Comparison of ENCODE assay signal across 20 cellular contexts in the genomic region with DNA sequence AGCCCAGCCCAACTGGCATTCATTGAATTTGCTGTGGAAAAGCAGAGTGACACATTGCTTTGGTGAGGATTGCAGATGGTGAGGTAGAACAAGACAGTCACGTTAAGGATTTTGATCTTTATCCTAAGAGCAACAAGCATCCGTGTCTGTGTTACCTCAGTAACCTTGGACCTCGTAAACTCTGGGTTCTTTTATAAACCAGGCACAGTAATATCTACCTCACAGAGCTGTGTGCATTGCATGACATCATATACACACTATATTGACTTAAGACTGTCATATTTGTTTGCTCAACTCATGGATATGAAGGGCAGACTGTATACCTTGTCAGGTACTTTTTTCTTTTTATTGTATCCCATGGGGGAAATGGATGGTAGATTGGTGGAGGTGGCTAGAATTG.
DNase-seq lines count a peak whose midpoint lies in the region.
"Had no signal": no experiment of that assay in that cellular context is flagged by ENCODE, and none has a peak within 500 bp of the region (broad histone marks: within the 10 kb centered on the region; RNA-seq: fewer than 3 reads in every experiment).

No MANE protein-coding gene starts in this region.

- H3K27ac ChIP-seq in KOPT-K1 (ENCODE audit: low read depth, low read length, poor library complexity, severe bottlenecking) (peak overlapping the region; percentile 97), mucosa of rectum (ENCODE audit: low read depth in 2 of 2, low read length in 2 of 2) (peak overlapping the region; percentile 73 to 75)
- H3K27ac ChIP-seq: BLaER1, brain microvascular endothelial cell, thoracic aorta, WERI-Rb-1 had no signal

- H3K36me3 ChIP-seq in KOPT-K1 (ENCODE audit: insufficient read depth, low read length) (no peaks in the 10 kb centered on the region), mucosa of rectum (ENCODE audit: control insufficient read depth in 2 of 2, insufficient read depth in 2 of 2, low read length in 2 of 2) (no peaks in the 10 kb centered on the region)
- H3K36me3 ChIP-seq: brain microvascular endothelial cell, thoracic aorta, WERI-Rb-1 had no signal

- DNase-seq in NCI-H2196 treated with DMSO at 0.1 percent for 48 hours (lab: John Stamatoyannopoulos, UW; ENCODE audit: unreplicated experiment) = peak; percentile 13
- DNase-seq in NCI-H2196 (lab: John Stamatoyannopoulos, UW; ENCODE audit: unreplicated experiment) = no peak
- peak; percentile 6 for DNase-seq in SHP77 treated with DMSO at 0.1 percent for 48 hours (lab: John Stamatoyannopoulos, UW)
- no peak for DNase-seq in MV-4-11 (lab: John Stamatoyannopoulos, UW)
- DNase-seq in GOT3 (lab: John Stamatoyannopoulos, UW) = no peak
- no peak for DNase-seq in HuH-7 (ENCODE audit: low spot score)
- DNase-seq: activated CD8-positive, alpha-beta memory T cell treated with anti-CD3 and anti-CD28 coated beads for 24 hours; brain microvascular endothelial cell; foreskin fibroblast; H7; KG1; NCI-H1105; NCI-H226; retina; SIG-M5; WERI-Rb-1 had no signal

- H3K9me3 ChIP-seq in KOPT-K1 (ENCODE audit: insufficient read depth, low read length, poor library complexity, severe bottlenecking) (no peaks in the 10 kb centered on the region), mucosa of rectum (ENCODE audit: control insufficient read depth in 2 of 2, low read length in 2 of 2) (no peaks in the 10 kb centered on the region)
- H3K9me3 ChIP-seq: thoracic aorta had no signal

- H3K4me3 ChIP-seq in mucosa of rectum (ENCODE audit: low read length in 2 of 2) = no peak overlapping the region
- H3K4me3 ChIP-seq: BLaER1, thoracic aorta had no signal

- no peaks in the 10 kb centered on the region for H3K27me3 ChIP-seq in mucosa of rectum (ENCODE audit: control insufficient read depth in 2 of 2, insufficient read depth in 2 of 2, low read length in 2 of 2)
- H3K27me3 ChIP-seq: BLaER1, brain microvascular endothelial cell had no signal

- peaks cover 17 to 18% of the 10 kb centered on the region in 2 donors for H3K4me1 ChIP-seq in mucosa of rectum (ENCODE audit: control insufficient read depth in 2 of 2, insufficient read depth in 2 of 2, low read length in 2 of 2)

- no peak overlapping the region for H3K9ac ChIP-seq in mucosa of rectum (ENCODE audit: low read depth in 1 of 2, low read length in 2 of 2)
- H3K9ac ChIP-seq: BLaER1 had no signal

Comparison
In these comparisons a context has a peak if more than half of its experiments do, and no peak if none do; other contexts are left out.
1. DNase-seq: peak in NCI-H2196 treated with DMSO at 0.1 percent for 48 hours (single experiment) and SHP77 treated with DMSO at 0.1 percent for 48 hours (single experiment); none in NCI-H2196 (single experiment), MV-4-11 (single experiment), GOT3 (single experiment) and HuH-7 (single experiment).